Comparison of ENCODE assay signal across 32 cellular contexts in the genomic region with DNA sequence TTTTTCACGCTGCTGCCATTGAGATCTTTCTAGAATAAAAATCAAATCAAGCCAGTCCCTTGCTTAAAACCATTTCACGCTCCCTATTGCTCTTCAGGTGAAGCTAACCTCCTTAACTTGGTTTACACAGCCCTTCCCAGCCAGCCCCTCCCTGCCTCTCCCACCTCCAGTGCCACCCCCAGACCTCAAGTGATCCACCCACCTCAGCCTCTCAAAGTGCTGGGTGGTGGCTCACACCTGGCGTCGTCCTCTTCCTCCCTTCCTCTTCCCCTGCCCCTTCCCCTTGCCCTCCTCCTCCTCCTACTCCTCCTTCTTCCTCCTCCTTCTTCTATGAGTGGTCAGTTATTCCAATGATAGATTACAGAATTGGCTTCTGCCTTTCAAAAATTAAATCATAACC. TPM values are rescaled to one million over a fixed set of nuclear protein-coding genes. Genes with fewer than 3 reads are reported as not detected.
"Had no signal": no experiment of that assay in that cellular context is flagged by ENCODE, and none has a peak within 500 bp of the region (broad histone marks: within the 10 kb centered on the region; RNA-seq: fewer than 3 reads in every experiment).

No MANE protein-coding gene starts in this region.

- H3K27ac ChIP-seq: ascending aorta, cardiac muscle cell, SJSA1 had no signal

- H3K4me1 ChIP-seq: ascending aorta, SJSA1 had no signal

- H3K4me3 Mint-ChIP-seq: activated CD4-positive, alpha-beta T cell treated with anti-CD3 and anti-CD28 coated beads, Interleukin-2, amount 10 ng/mL, durations not matched to agents 24 days and 14 days; activated CD8-positive, alpha-beta T cell treated with anti-CD3 and anti-CD28 coated beads for 36 hours; activated naive CD4-positive, alpha-beta T cell treated with anti-CD3 and anti-CD28 coated beads, Interleukin-2, amount 50 U/mL, for 24 hours; activated naive CD8-positive, alpha-beta T cell treated with anti-CD3 and anti-CD28 coated beads, Interleukin-2, amount 10 ng/mL, durations not matched to agents 7 days and 5 days; activated T-cell treated with anti-CD3 and anti-CD28 coated beads, Interleukin-2, amount 50 U/mL, for 72 hours; activated T-helper 17 cell treated with anti-CD3 and anti-CD28 coated beads, Interleukin-2, amount 50 U/mL, for 72 hours; central memory CD8-positive, alpha-beta T cell; T-helper 1 cell treated with Interleukin-12 subunit alpha and Interleukin-12 subunit beta and Interleukin-4 antibody, amounts not matched to agents 30 μg/mL and 1 μg/mL, for 36 hours; T-helper 2 cell treated with Interferon-gamma antibody and Interleukin-4, amounts not matched to agents 5 μg/mL and 100 μg/mL, for 36 hours had no signal

- H3K9me3 Mint-ChIP-seq: activated CD4-positive, alpha-beta T cell treated with anti-CD3 and anti-CD28 coated beads, Interleukin-2, amount 10 ng/mL, durations not matched to agents 24 days and 14 days; activated CD8-positive, alpha-beta T cell treated with anti-CD3 and anti-CD28 coated beads for 36 hours; activated naive CD4-positive, alpha-beta T cell treated with anti-CD3 and anti-CD28 coated beads, Interleukin-2, amount 50 U/mL, for 24 hours; activated naive CD8-positive, alpha-beta T cell treated with anti-CD3 and anti-CD28 coated beads, Interleukin-2, amount 10 ng/mL, durations not matched to agents 7 days and 5 days; activated T-cell treated with anti-CD3 and anti-CD28 coated beads, Interleukin-2, amount 50 U/mL, for 72 hours; activated T-helper 17 cell treated with anti-CD3 and anti-CD28 coated beads, Interleukin-2, amount 50 U/mL, for 72 hours; central memory CD8-positive, alpha-beta T cell; T-helper 1 cell treated with Interleukin-12 subunit alpha and Interleukin-12 subunit beta and Interleukin-4 antibody, amounts not matched to agents 30 μg/mL and 1 μg/mL, for 36 hours; T-helper 2 cell treated with Interferon-gamma antibody and Interleukin-4, amounts not matched to agents 5 μg/mL and 100 μg/mL, for 36 hours had no signal

- DNase-seq: activated CD4-positive, alpha-beta T cell treated with anti-CD3 and anti-CD28 coated beads, Interleukin-2, amount 10 ng/mL, durations not matched to agents 24 days and 14 days; activated CD4-positive, alpha-beta T cell treated with anti-CD3 and anti-CD28 coated beads, Interleukin-2, amount 50 U/mL, for 4 hours; activated CD8-positive, alpha-beta T cell treated with anti-CD3 and anti-CD28 coated beads for 36 hours; activated gamma-delta T cell; activated naive CD4-positive, alpha-beta T cell treated with Interleukin-2 at 50 U/mL for 16 hours; activated naive CD8-positive, alpha-beta T cell treated with anti-CD3 and anti-CD28 coated beads, Interleukin-2, amount 10 ng/mL, durations not matched to agents 7 days and 5 days; activated T-cell treated with anti-CD3 and anti-CD28 coated beads, Interleukin-2, amount 50 U/mL, for 1 hour; activated T-cell treated with anti-CD3 and anti-CD28 coated beads, Interleukin-2, amount 50 U/mL, for 72 hours; amygdala; NCI-H1105; NCI-H1417 treated with DMSO at 0.1 percent for 48 hours; NCI-H187 treated with DMSO at 0.1 percent for 48 hours; NCI-H2081; NCI-H226; NCI-H446 treated with DMSO at 0.1 percent for 48 hours; NCI-H524; NCI-H69; NCI-H82; SHP77 treated with DMSO at 0.1 percent for 48 hours; SK-N-SH had no signal

- H3K27ac Mint-ChIP-seq: activated CD4-positive, alpha-beta T cell treated with anti-CD3 and anti-CD28 coated beads, Interleukin-2, amount 10 ng/mL, durations not matched to agents 24 days and 14 days; activated CD8-positive, alpha-beta T cell treated with anti-CD3 and anti-CD28 coated beads for 36 hours; activated naive CD4-positive, alpha-beta T cell treated with anti-CD3 and anti-CD28 coated beads, Interleukin-2, amount 50 U/mL, for 24 hours; activated T-cell treated with anti-CD3 and anti-CD28 coated beads, Interleukin-2, amount 50 U/mL, for 72 hours; activated T-helper 17 cell treated with anti-CD3 and anti-CD28 coated beads, Interleukin-2, amount 50 U/mL, for 72 hours; T-helper 1 cell treated with Interleukin-12 subunit alpha and Interleukin-12 subunit beta and Interleukin-4 antibody, amounts not matched to agents 30 μg/mL and 1 μg/mL, for 36 hours; T-helper 2 cell treated with Interferon-gamma antibody and Interleukin-4, amounts not matched to agents 5 μg/mL and 100 μg/mL, for 36 hours had no signal

- H3K36me3 ChIP-seq: ascending aorta, cardiac muscle cell, SJSA1 had no signal

- H3K9ac ChIP-seq: SK-N-SH had no signal

- H3K9me3 ChIP-seq: ascending aorta, SJSA1, SK-N-SH had no signal

- H3K27me3 ChIP-seq: ascending aorta, cardiac muscle cell, SJSA1 had no signal

- H3K4me1 Mint-ChIP-seq: activated CD4-positive, alpha-beta T cell treated with anti-CD3 and anti-CD28 coated beads, Interleukin-2, amount 10 ng/mL, durations not matched to agents 24 days and 14 days; activated naive CD4-positive, alpha-beta T cell treated with anti-CD3 and anti-CD28 coated beads, Interleukin-2, amount 50 U/mL, for 24 hours; activated naive CD8-positive, alpha-beta T cell treated with anti-CD3 and anti-CD28 coated beads, Interleukin-2, amount 10 ng/mL, durations not matched to agents 7 days and 5 days; activated T-helper 17 cell treated with anti-CD3 and anti-CD28 coated beads, Interleukin-2, amount 50 U/mL, for 72 hours; central memory CD8-positive, alpha-beta T cell had no signal

- H3K9me2 ChIP-seq: SK-N-SH had no signal

- ATAC-seq: activated CD8-positive, alpha-beta T cell treated with anti-CD3 and anti-CD28 coated beads for 36 hours; activated T-cell treated with anti-CD3 and anti-CD28 coated beads, Interleukin-2, amount 50 U/mL, for 72 hours; activated T-helper 17 cell treated with anti-CD3 and anti-CD28 coated beads, Interleukin-2, amount 50 U/mL, for 72 hours; Panc1 had no signal

- H3K4me3 ChIP-seq: ascending aorta, cardiac muscle cell, SJSA1 had no signal

- H3K36me3 Mint-ChIP-seq: activated naive CD8-positive, alpha-beta T cell treated with anti-CD3 and anti-CD28 coated beads, Interleukin-2, amount 10 ng/mL, durations not matched to agents 7 days and 5 days had no signal

- H3K4me2 ChIP-seq: SK-N-SH had no signal

RNA-seq across cellular contexts. Expression of gene FAM209B, which starts 42.9 kb away (rescaled TPM):
- total RNA-seq: ascending aorta, cardiac muscle cell, M059J, RPMI7951, SJSA1 had no signal
- polyA plus RNA-seq: SK-N-SH had no signal

RNA-seq across cellular contexts. Expression of gene FAM209A, which starts 51.4 kb away (rescaled TPM):
- total RNA-seq: ascending aorta, cardiac muscle cell, M059J, SJSA1 had no signal
- polyA plus RNA-seq: SK-N-SH had no signal

RNA-seq across cellular contexts. Expression of gene TFAP2C, which starts 53.1 kb away (rescaled TPM):
- total RNA-seq: activated CD4-positive, alpha-beta T cell treated with anti-CD3 and anti-CD28 coated beads, Interleukin-2, amount 10 ng/mL, durations not matched to agents 24 days and 14 days; activated CD8-positive, alpha-beta memory T cell treated with anti-CD3 and anti-CD28 coated beads for 36 hours; activated CD8-positive, alpha-beta T cell treated with anti-CD3 and anti-CD28 coated beads for 36 hours; activated naive CD8-positive, alpha-beta T cell treated with anti-CD3 and anti-CD28 coated beads, Interleukin-2, amount 10 ng/mL, durations not matched to agents 7 days and 5 days; activated T-helper 17 cell treated with anti-CD3 and anti-CD28 coated beads, Interleukin-2, amount 50 U/mL, for 72 hours had no signal
- polyA plus RNA-seq: cardiac muscle cell, SK-N-SH had no signal
